27 cellular contexts compared by ENCODE assay signal in genomic region chr15:67794832-67795574, GRCh38. TPM values are rescaled to one million over a fixed set of nuclear protein-coding genes. Genes with fewer than 3 reads are reported as not detected.
DNase-seq lines count a peak whose midpoint lies in the region; ATAC-seq and TF ChIP-seq lines count a peak whose summit lies in the region.
"Had no signal": no experiment of that assay in that cellular context is flagged by ENCODE, and none has a peak within 500 bp of the region (broad histone marks: within the 10 kb centered on the region; RNA-seq: fewer than 3 reads in every experiment).

No MANE protein-coding gene starts in this region.

- peak; percentile 40 for DNase-seq in activated naive CD4-positive, alpha-beta T cell treated with Interleukin-2 at 50 U/mL for 16 hours
- no peak for DNase-seq in activated naive CD4-positive, alpha-beta T cell (lab: John Stamatoyannopoulos, UW)
- peak; percentile 54 for DNase-seq in activated T-cell treated with anti-CD3 and anti-CD28 coated beads, Interleukin-2, amount 50 U/mL, for 24 hours
- DNase-seq in stimulated activated CD4-positive, alpha-beta T cell treated with anti-CD3 and anti-CD28 coated beads, Interleukin-12 subunit alpha, Interleukin-12 subunit beta, amount 100 ng/mL, for 48 hours (ENCODE audit: low read depth in 2 of 3, low spot score in 1 of 3) = peak; percentile 28 to 37 (median 29)
- DNase-seq in stimulated activated effector memory CD8-positive, alpha-beta T cell treated with anti-CD3 and anti-CD28 coated beads, Interleukin-12 subunit alpha, Interleukin-12 subunit beta, amount 100 ng/mL, for 72 hours (ENCODE audit: low spot score in 2 of 2) = no peak
- DNase-seq in testis = no peak
- DNase-seq: CD8-positive, alpha-beta T cell; effector memory CD4-positive, alpha-beta T cell; GM23248; KG1; kidney; lower lobe of right lung; MV-4-11; NCI-H187 treated with DMSO at 0.1 percent for 48 hours; NCI-H345; NCI-H82; Right ventricle myocardium superior; transverse colon had no signal

- no peak overlapping the region for H3K4me3 ChIP-seq in testis
- H3K4me3 ChIP-seq: esophagus muscularis mucosa, GM12878, GM23248, lower lobe of right lung, prostate gland, transverse colon had no signal

- no peaks in the 10 kb centered on the region for H3K9me3 ChIP-seq in testis
- H3K9me3 ChIP-seq: prostate gland, transverse colon had no signal

- 74 to 86% methylated on average over 4 of the region's 4 CpGs for WGBS in testis, 2 donors

- H3K4me3 Mint-ChIP-seq in activated T-cell treated with anti-CD3 and anti-CD28 coated beads, Interleukin-2, amount 50 U/mL, for 24 hours = no peak overlapping the region
- no peak overlapping the region for H3K4me3 Mint-ChIP-seq in stimulated activated effector memory CD8-positive, alpha-beta T cell treated with anti-CD3 and anti-CD28 coated beads, Interleukin-12 subunit alpha, Interleukin-12 subunit beta, amount 100 ng/mL, for 72 hours
- H3K4me3 Mint-ChIP-seq: brain; CD8-positive, alpha-beta T cell; neural crest cell; stimulated activated naive CD8-positive, alpha-beta T cell treated with anti-CD3 and anti-CD28 coated beads, Interleukin-15, Interleukin-2, amounts not matched to agents 100 ng/mL and 50 ng/mL, for 24 hours had no signal

- TF ChIP-seq POLR2A in testis (IDR thresholded peaks at IDR 0.05) = no peak

- H3K27ac Mint-ChIP-seq in activated T-cell treated with anti-CD3 and anti-CD28 coated beads, Interleukin-2, amount 50 U/mL, for 24 hours = no peak overlapping the region
- no peak overlapping the region for H3K27ac Mint-ChIP-seq in stimulated activated effector memory CD8-positive, alpha-beta T cell treated with anti-CD3 and anti-CD28 coated beads, Interleukin-12 subunit alpha, Interleukin-12 subunit beta, amount 100 ng/mL, for 72 hours
- H3K27ac Mint-ChIP-seq: brain; CD8-positive, alpha-beta T cell; stimulated activated naive CD8-positive, alpha-beta T cell treated with anti-CD3 and anti-CD28 coated beads, Interleukin-15, Interleukin-2, amounts not matched to agents 100 ng/mL and 50 ng/mL, for 24 hours had no signal

- H3K27me3 Mint-ChIP-seq in activated T-cell treated with anti-CD3 and anti-CD28 coated beads, Interleukin-2, amount 50 U/mL, for 24 hours = no peaks in the 10 kb centered on the region
- H3K27me3 Mint-ChIP-seq: brain; stimulated activated naive CD8-positive, alpha-beta T cell treated with anti-CD3 and anti-CD28 coated beads, Interleukin-15, Interleukin-2, amounts not matched to agents 100 ng/mL and 50 ng/mL, for 24 hours had no signal

- no peaks in the 10 kb centered on the region for H3K4me1 ChIP-seq in testis
- H3K4me1 ChIP-seq: esophagus muscularis mucosa, lower lobe of right lung, prostate gland, transverse colon had no signal

- peaks cover 13% of the 10 kb centered on the region for H3K9me3 Mint-ChIP-seq in activated T-cell treated with anti-CD3 and anti-CD28 coated beads, Interleukin-2, amount 50 U/mL, for 24 hours
- no peaks in the 10 kb centered on the region for H3K9me3 Mint-ChIP-seq in stimulated activated effector memory CD8-positive, alpha-beta T cell treated with anti-CD3 and anti-CD28 coated beads, Interleukin-12 subunit alpha, Interleukin-12 subunit beta, amount 100 ng/mL, for 72 hours

- ATAC-seq in stimulated activated effector memory CD8-positive, alpha-beta T cell treated with anti-CD3 and anti-CD28 coated beads, Interleukin-12 subunit alpha, Interleukin-12 subunit beta, amount 100 ng/mL, for 72 hours = peak; percentile 57
- ATAC-seq in HG03469 (IDR thresholded peaks at IDR 0.05; ENCODE audit: unreplicated experiment) = no peak
- ATAC-seq: CD8-positive, alpha-beta T cell; GM12878; lower lobe of right lung had no signal

- H3K36me3 Mint-ChIP-seq in activated T-cell treated with anti-CD3 and anti-CD28 coated beads, Interleukin-2, amount 50 U/mL, for 24 hours (ENCODE audit: low read depth) = peaks cover 51% of the 10 kb centered on the region
- no peaks in the 10 kb centered on the region for H3K36me3 Mint-ChIP-seq in stimulated activated effector memory CD8-positive, alpha-beta T cell treated with anti-CD3 and anti-CD28 coated beads, Interleukin-12 subunit alpha, Interleukin-12 subunit beta, amount 100 ng/mL, for 72 hours

- no peaks in the 10 kb centered on the region for H3K36me3 ChIP-seq in testis (ENCODE audit: low read depth, missing control alignments)
- H3K36me3 ChIP-seq: lower lobe of right lung, prostate gland, transverse colon had no signal

- no peak overlapping the region for H3K27ac ChIP-seq in testis
- H3K27ac ChIP-seq: esophagus muscularis mucosa, GM23248, lower lobe of right lung, prostate gland, transverse colon had no signal

- H3K4me1 Mint-ChIP-seq in activated T-cell treated with anti-CD3 and anti-CD28 coated beads, Interleukin-2, amount 50 U/mL, for 24 hours (ENCODE audit: low read depth) = peaks cover 7% of the 10 kb centered on the region
- H3K4me1 Mint-ChIP-seq in stimulated activated effector memory CD8-positive, alpha-beta T cell treated with anti-CD3 and anti-CD28 coated beads, Interleukin-12 subunit alpha, Interleukin-12 subunit beta, amount 100 ng/mL, for 72 hours = no peaks in the 10 kb centered on the region
- H3K4me1 Mint-ChIP-seq: neural crest cell had no signal

- no peaks in the 10 kb centered on the region for H3K27me3 ChIP-seq in testis
- H3K27me3 ChIP-seq: esophagus muscularis mucosa, transverse colon had no signal

- no peak for TF ChIP-seq CTCF in testis (IDR thresholded peaks at IDR 0.05)

- intact Hi-C loops in testis (cut with DNase I; ENCODE audit: low total_unique reads) = no loop called here

RNA-seq across cellular contexts. Expression of gene SKOR1, which starts 30.3 kb away (rescaled TPM):
- total RNA-seq in testis = 1 to 10 TPM; 1.1 to 2.2 TPM
- polyA plus RNA-seq in testis (ENCODE audit: insufficient read depth, low read depth, low replicate concordance) = 1.3 TPM
- polyA plus RNA-seq: GM23248 had no signal

RNA-seq across cellular contexts. Expression of gene RNU6-1, which starts 44.8 kb away (rescaled TPM):
- not detected for total RNA-seq in testis
- polyA plus RNA-seq in testis (ENCODE audit: insufficient read depth, low read depth, low replicate concordance) = not detected
- total RNA-seq: CD8-positive, alpha-beta T cell; esophagus muscularis mucosa; GM12878; GM23248; kidney; lower lobe of right lung; mucosa of gallbladder; neural crest cell; prostate gland; Right ventricle myocardium superior; skeletal muscle tissue; transverse colon had no signal
- polyA plus RNA-seq: GM12878, GM23248 had no signal

Comparison
In these comparisons a context has a peak if more than half of its experiments do, and no peak if none do; other contexts are left out.
1. DNase-seq: peak in activated naive CD4-positive, alpha-beta T cell treated with Interleukin-2 at 50 U/mL for 16 hours (single experiment), activated T-cell treated with anti-CD3 and anti-CD28 coated beads, Interleukin-2, amount 50 U/mL, for 24 hours (single experiment) and stimulated activated CD4-positive, alpha-beta T cell treated with anti-CD3 and anti-CD28 coated beads, Interleukin-12 subunit alpha, Interleukin-12 subunit beta, amount 100 ng/mL, for 48 hours (3 of 3); none in activated naive CD4-positive, alpha-beta T cell (0 of 4), stimulated activated effector memory CD8-positive, alpha-beta T cell treated with anti-CD3 and anti-CD28 coated beads, Interleukin-12 subunit alpha, Interleukin-12 subunit beta, amount 100 ng/mL, for 72 hours (0 of 2) and testis (single experiment).